ENCODE assay signal across 1 cellular context in genomic region chr10:3740157-3740871, GRCh38.
TF ChIP-seq lines count a peak whose summit lies in the region.

No MANE protein-coding gene starts in this region.

TF ChIP-seq in HepG2, 621 proteins besides CTCF, POLR2A, EP300 and RAD21 (continued from another document and continues in another):
- TF ChIP-seq, protein P1, sequence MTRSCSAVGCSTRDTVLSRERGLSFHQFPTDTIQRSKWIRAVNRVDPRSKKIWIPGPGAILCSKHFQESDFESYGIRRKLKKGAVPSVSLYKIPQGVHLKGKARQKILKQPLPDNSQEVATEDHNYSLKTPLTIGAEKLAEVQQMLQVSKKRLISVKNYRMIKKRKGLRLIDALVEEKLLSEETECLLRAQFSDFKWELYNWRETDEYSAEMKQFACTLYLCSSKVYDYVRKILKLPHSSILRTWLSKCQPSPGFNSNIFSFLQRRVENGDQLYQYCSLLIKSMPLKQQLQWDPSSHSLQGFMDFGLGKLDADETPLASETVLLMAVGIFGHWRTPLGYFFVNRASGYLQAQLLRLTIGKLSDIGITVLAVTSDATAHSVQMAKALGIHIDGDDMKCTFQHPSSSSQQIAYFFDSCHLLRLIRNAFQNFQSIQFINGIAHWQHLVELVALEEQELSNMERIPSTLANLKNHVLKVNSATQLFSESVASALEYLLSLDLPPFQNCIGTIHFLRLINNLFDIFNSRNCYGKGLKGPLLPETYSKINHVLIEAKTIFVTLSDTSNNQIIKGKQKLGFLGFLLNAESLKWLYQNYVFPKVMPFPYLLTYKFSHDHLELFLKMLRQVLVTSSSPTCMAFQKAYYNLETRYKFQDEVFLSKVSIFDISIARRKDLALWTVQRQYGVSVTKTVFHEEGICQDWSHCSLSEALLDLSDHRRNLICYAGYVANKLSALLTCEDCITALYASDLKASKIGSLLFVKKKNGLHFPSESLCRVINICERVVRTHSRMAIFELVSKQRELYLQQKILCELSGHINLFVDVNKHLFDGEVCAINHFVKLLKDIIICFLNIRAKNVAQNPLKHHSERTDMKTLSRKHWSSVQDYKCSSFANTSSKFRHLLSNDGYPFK (CRISPR knock-in tag; IDR thresholded peaks at IDR 0.05; ENCODE audit: borderline replicate concordance), result no peak
- no peak for TF ChIP-seq U2AF1 (optimal IDR thresholded peaks at IDR 0.05; ENCODE audit: low read depth, low read length)
- no peak for TF ChIP-seq ZNF446 (CRISPR knock-in tag; IDR thresholded peaks at IDR 0.05)
- no peak for TF ChIP-seq ZBTB37 (CRISPR knock-in tag; IDR thresholded peaks at IDR 0.05)
- peak; percentile 28; the same call in 1 of the 2 replicates for TF ChIP-seq MIER3 (CRISPR knock-in tag; IDR thresholded peaks at IDR 0.05; ENCODE audit: borderline replicate concordance)
- no peak for TF ChIP-seq ZNF251 (CRISPR knock-in tag; IDR thresholded peaks at IDR 0.05)
- no peak for TF ChIP-seq ZNF207 (IDR thresholded peaks at IDR 0.05; ENCODE audit: borderline replicate concordance)
- TF ChIP-seq GMEB1 (CRISPR knock-in tag; IDR thresholded peaks at IDR 0.05; ENCODE audit: borderline replicate concordance), result peak; percentile 21; the same call in 1 of the 2 replicates
- no peak for TF ChIP-seq NR2F6 (IDR thresholded peaks at IDR 0.05)
- TF ChIP-seq NR2F6 (CRISPR knock-in tag; IDR thresholded peaks at IDR 0.05), result peak; percentile 65
- TF ChIP-seq ADNP (CRISPR knock-in tag; IDR thresholded peaks at IDR 0.05), result no peak
- TF ChIP-seq ZNF20 (CRISPR knock-in tag; IDR thresholded peaks at IDR 0.05), result no peak
- no peak for TF ChIP-seq SMARCE1 (IDR thresholded peaks at IDR 0.05; ENCODE audit: borderline replicate concordance)
- peak; percentile 77 for TF ChIP-seq TEAD3 (CRISPR knock-in tag; optimal IDR thresholded peaks at IDR 0.05; ENCODE audit: borderline replicate concordance)
- TF ChIP-seq ZNF605 (CRISPR knock-in tag; IDR thresholded peaks at IDR 0.05), result no peak
- TF ChIP-seq ZNF629 (CRISPR knock-in tag; conservative IDR thresholded peaks at IDR 0.05), result 0 out of 2 replicates have a peak, but pooled peaks have one; percentile 7
- TF ChIP-seq SIX1 (CRISPR knock-in tag; IDR thresholded peaks at IDR 0.05; ENCODE audit: borderline replicate concordance), result peak; percentile 89
- no peak for TF ChIP-seq ZNF24 (IDR thresholded peaks at IDR 0.05)
- TF ChIP-seq ATF3 (CRISPR knock-in tag; IDR thresholded peaks at IDR 0.05), result peak; percentile 57
- TF ChIP-seq, protein P2, sequence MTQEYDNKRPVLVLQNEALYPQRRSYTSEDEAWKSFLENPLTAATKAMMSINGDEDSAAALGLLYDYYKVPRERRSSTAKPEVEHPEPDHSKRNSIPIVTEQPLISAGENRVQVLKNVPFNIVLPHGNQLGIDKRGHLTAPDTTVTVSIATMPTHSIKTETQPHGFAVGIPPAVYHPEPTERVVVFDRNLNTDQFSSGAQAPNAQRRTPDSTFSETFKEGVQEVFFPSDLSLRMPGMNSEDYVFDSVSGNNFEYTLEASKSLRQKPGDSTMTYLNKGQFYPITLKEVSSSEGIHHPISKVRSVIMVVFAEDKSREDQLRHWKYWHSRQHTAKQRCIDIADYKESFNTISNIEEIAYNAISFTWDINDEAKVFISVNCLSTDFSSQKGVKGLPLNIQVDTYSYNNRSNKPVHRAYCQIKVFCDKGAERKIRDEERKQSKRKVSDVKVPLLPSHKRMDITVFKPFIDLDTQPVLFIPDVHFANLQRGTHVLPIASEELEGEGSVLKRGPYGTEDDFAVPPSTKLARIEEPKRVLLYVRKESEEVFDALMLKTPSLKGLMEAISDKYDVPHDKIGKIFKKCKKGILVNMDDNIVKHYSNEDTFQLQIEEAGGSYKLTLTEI (CRISPR knock-in tag; conservative IDR thresholded peaks at IDR 0.05), result no peak
- no peak for TF ChIP-seq ZNF282 (IDR thresholded peaks at IDR 0.05; ENCODE audit: partially characterized antibody)
- no peak; the same call in 1 of the 2 replicates for TF ChIP-seq ZNF710 (CRISPR knock-in tag; IDR thresholded peaks at IDR 0.05; ENCODE audit: borderline replicate concordance)
- peak; percentile 11 for TF ChIP-seq TBL1XR1 (IDR thresholded peaks at IDR 0.05; ENCODE audit: borderline replicate concordance, low read length, partially characterized antibody)
- TF ChIP-seq ZSCAN30 (CRISPR knock-in tag; IDR thresholded peaks at IDR 0.05), result no peak
- TF ChIP-seq, protein P3, sequence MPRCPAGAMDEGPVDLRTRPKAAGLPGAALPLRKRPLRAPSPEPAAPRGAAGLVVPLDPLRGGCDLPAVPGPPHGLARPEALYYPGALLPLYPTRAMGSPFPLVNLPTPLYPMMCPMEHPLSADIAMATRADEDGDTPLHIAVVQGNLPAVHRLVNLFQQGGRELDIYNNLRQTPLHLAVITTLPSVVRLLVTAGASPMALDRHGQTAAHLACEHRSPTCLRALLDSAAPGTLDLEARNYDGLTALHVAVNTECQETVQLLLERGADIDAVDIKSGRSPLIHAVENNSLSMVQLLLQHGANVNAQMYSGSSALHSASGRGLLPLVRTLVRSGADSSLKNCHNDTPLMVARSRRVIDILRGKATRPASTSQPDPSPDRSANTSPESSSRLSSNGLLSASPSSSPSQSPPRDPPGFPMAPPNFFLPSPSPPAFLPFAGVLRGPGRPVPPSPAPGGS (CRISPR knock-in tag; IDR thresholded peaks at IDR 0.05), result no peak
- no peak for TF ChIP-seq ZSCAN5A (CRISPR knock-in tag; IDR thresholded peaks at IDR 0.05; ENCODE audit: borderline replicate concordance)
- 0 out of 2 replicates have a peak, but pooled peaks have one; percentile 47 for TF ChIP-seq KDM1A (CRISPR knock-in tag; IDR thresholded peaks at IDR 0.05)
- no peak for TF ChIP-seq ZNF883 (CRISPR knock-in tag; IDR thresholded peaks at IDR 0.05; ENCODE audit: not compliant biosample characterization)
- no peak for TF ChIP-seq ZNF782 (CRISPR knock-in tag; IDR thresholded peaks at IDR 0.05; ENCODE audit: borderline replicate concordance)
- TF ChIP-seq PHF20 (CRISPR knock-in tag; IDR thresholded peaks at IDR 0.05), result no peak
- no peak for TF ChIP-seq ZNF589 (CRISPR knock-in tag; conservative IDR thresholded peaks at IDR 0.05)
- TF ChIP-seq, protein P4, sequence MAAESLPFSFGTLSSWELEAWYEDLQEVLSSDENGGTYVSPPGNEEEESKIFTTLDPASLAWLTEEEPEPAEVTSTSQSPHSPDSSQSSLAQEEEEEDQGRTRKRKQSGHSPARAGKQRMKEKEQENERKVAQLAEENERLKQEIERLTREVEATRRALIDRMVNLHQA (CRISPR knock-in tag; IDR thresholded peaks at IDR 0.05), result no peak
- no peak for TF ChIP-seq ZFP37 (CRISPR knock-in tag; IDR thresholded peaks at IDR 0.05; ENCODE audit: borderline replicate concordance)
- TF ChIP-seq PAWR (CRISPR knock-in tag; IDR thresholded peaks at IDR 0.05; ENCODE audit: borderline replicate concordance), result no peak
- TF ChIP-seq SALL1 (CRISPR knock-in tag; IDR thresholded peaks at IDR 0.05), result peak; percentile 77; the same call in 1 of the 2 replicates
- no peak; the same call in 1 of the 2 replicates for TF ChIP-seq RXRA (CRISPR knock-in tag; IDR thresholded peaks at IDR 0.05)
- TF ChIP-seq ZNF800 (CRISPR knock-in tag; IDR thresholded peaks at IDR 0.05), result no peak
- no peak for TF ChIP-seq XBP1 (CRISPR knock-in tag; IDR thresholded peaks at IDR 0.05)
- no peak for TF ChIP-seq ELK4 (CRISPR knock-in tag; IDR thresholded peaks at IDR 0.05; ENCODE audit: borderline replicate concordance)
- TF ChIP-seq FOXO1 (CRISPR knock-in tag; IDR thresholded peaks at IDR 0.05), result peak; percentile 84
- TF ChIP-seq NR1H2 (CRISPR knock-in tag; IDR thresholded peaks at IDR 0.05; ENCODE audit: borderline replicate concordance, low read depth), result no peak
- no peak for TF ChIP-seq ZSCAN12 (CRISPR knock-in tag; IDR thresholded peaks at IDR 0.05)
- no peak for TF ChIP-seq ZNF430 (CRISPR knock-in tag; IDR thresholded peaks at IDR 0.05)
- TF ChIP-seq RFXANK (CRISPR knock-in tag; IDR thresholded peaks at IDR 0.05), result 0 out of 2 replicates have a peak, but pooled peaks have one; percentile 45
- no peak for TF ChIP-seq KDM4B (CRISPR knock-in tag; IDR thresholded peaks at IDR 0.05)
- peak; percentile 69 for TF ChIP-seq ATF1 (CRISPR knock-in tag; IDR thresholded peaks at IDR 0.05)
- no peak for TF ChIP-seq ZFP41 (CRISPR knock-in tag; IDR thresholded peaks at IDR 0.05; ENCODE audit: borderline replicate concordance)
- TF ChIP-seq FOXM1 (CRISPR knock-in tag; IDR thresholded peaks at IDR 0.05), result no peak
- peak; percentile 68; the same call in 1 of the 2 replicates for TF ChIP-seq MIXL1 (CRISPR knock-in tag; IDR thresholded peaks at IDR 0.05)
- 0 out of 2 replicates have a peak, but pooled peaks have one; percentile 38 for TF ChIP-seq MAFG (CRISPR knock-in tag; IDR thresholded peaks at IDR 0.05)
- TF ChIP-seq ASH2L (IDR thresholded peaks at IDR 0.05; ENCODE audit: insufficient read length, low read depth, low read length), result no peak
- TF ChIP-seq ZMYM4 (CRISPR knock-in tag; IDR thresholded peaks at IDR 0.05), result peak; percentile 51; the same call in 1 of the 2 replicates
- no peak for TF ChIP-seq ARID2 (CRISPR knock-in tag; IDR thresholded peaks at IDR 0.05; ENCODE audit: borderline replicate concordance)
